ENCODE assay signal across 25 cellular contexts in genomic region chr1:23546897-23547596, GRCh38. TPM values are rescaled to one million over a fixed set of nuclear protein-coding genes. Genes with fewer than 3 reads are reported as not detected.
DNase-seq lines count a peak whose midpoint lies in the region; ATAC-seq, FAIRE-seq and TF ChIP-seq lines count a peak whose summit lies in the region.
"Had no signal": no experiment of that assay in that cellular context is flagged by ENCODE, and none has a peak within 500 bp of the region (broad histone marks: within the 10 kb centered on the region; RNA-seq: fewer than 3 reads in every experiment).

No MANE protein-coding gene starts in this region.

- 55% methylated on average over 8 of the region's 8 CpGs for WGBS in K562 (ENCODE audit: insufficient coverage, low coverage, missing lambda C conversion rate)
- WGBS in transverse colon (ENCODE audit: low coverage in 1 of 2), 2 donors, result 35 to 48% methylated on average over 7 to 8 of the region's 8 CpGs

- no peak overlapping the region for H3K4me2 ChIP-seq in K562 (ENCODE audit: insufficient read depth, low read length)

- no peaks in the 10 kb centered on the region for H4K20me1 ChIP-seq in K562 (replicated peaks; ENCODE audit: control insufficient read depth, insufficient read depth, low read length)

- H3K9me1 ChIP-seq in K562 (ENCODE audit: control insufficient read depth, insufficient read depth, low read length), result no peaks in the 10 kb centered on the region

- no peak for TF ChIP-seq POLR2A in K562 (conservative IDR thresholded peaks at IDR 0.05)
- peak; percentile 36 for TF ChIP-seq POLR2A in transverse colon (IDR thresholded peaks at IDR 0.05)

- TF ChIP-seq EP300 in K562 (IDR thresholded peaks at IDR 0.05; ENCODE audit: low read length) (no peak), transverse colon (IDR thresholded peaks at IDR 0.05; ENCODE audit: low read depth) (no peak)

- H3K9me3 ChIP-seq in HEK293 (ENCODE audit: control insufficient read depth, insufficient read depth, low read depth, low read length) (no peaks in the 10 kb centered on the region), K562 (replicated peaks; ENCODE audit: control insufficient read depth, insufficient read depth, low read depth, low read length) (no peaks in the 10 kb centered on the region), mucosa of rectum (ENCODE audit: control insufficient read depth in 2 of 2, low read length in 2 of 2) (no peaks in the 10 kb centered on the region), transverse colon (no peaks in the 10 kb centered on the region)
- H3K9me3 ChIP-seq: ovary, right atrium auricular region had no signal

- no peak for TF ChIP-seq CTCF in HEK293 (tag by site-specific recombination; IDR thresholded peaks at IDR 0.05)
- TF ChIP-seq CTCF in K562 (IDR thresholded peaks at IDR 0.05 in 2 of 3, conservative IDR thresholded peaks at IDR 0.05 in 1 of 3; ENCODE audit: insufficient read depth in 2 of 3, low read depth in 1 of 3, low read length in 3 of 3), result no peak
- no peak for TF ChIP-seq CTCF in transverse colon (IDR thresholded peaks at IDR 0.05)

- no peak overlapping the region for H3K27ac ChIP-seq in HEK293 (ENCODE audit: extremely low read depth, low read depth, low read length)
- H3K27ac ChIP-seq in K562 (ENCODE audit: extremely low read depth, low read depth, low read length), result no peak overlapping the region
- peak overlapping the region; percentile 75 to 91 for H3K27ac ChIP-seq in mucosa of rectum (ENCODE audit: low read depth in 2 of 2, low read length in 2 of 2)
- peak overlapping the region; percentile 72 to 80 (median 78) for H3K27ac ChIP-seq in transverse colon
- H3K27ac ChIP-seq: GM23248, ovary had no signal

- intact Hi-C loops in K562 (cut with micrococcal nuclease), result no loop called here
- intact Hi-C loops in transverse colon (cut with DNase I; ENCODE audit: low total_unique reads), result no loop called here

- H3K4me3 ChIP-seq in HEK293 (ENCODE audit: low read depth, low read length), result no peak overlapping the region
- H3K4me3 ChIP-seq in K562, result no peak overlapping the region
- H3K4me3 ChIP-seq in mucosa of rectum (ENCODE audit: low read length in 2 of 2), result peak overlapping the region; percentile 9 to 45
- H3K4me3 ChIP-seq in transverse colon, result no peak overlapping the region
- H3K4me3 ChIP-seq: GM23248, ovary, right atrium auricular region had no signal

- ATAC-seq in K562, result no peak
- ATAC-seq in HG02973 (IDR thresholded peaks at IDR 0.05; ENCODE audit: unreplicated experiment), result no peak
- ATAC-seq: activated T-helper 17 cell treated with anti-CD3 and anti-CD28 coated beads, Interleukin-2, amount 50 U/mL, for 72 hours; naive thymus-derived CD8-positive, alpha-beta T cell; Right ventricle myocardium inferior; WTC11 had no signal

- no peak for DNase-seq in K562 (ENCODE audit: extremely low read depth in 1 of 4, low spot score in 3 of 4)
- no peak for DNase-seq in transverse colon
- DNase-seq in NCI-H345 (lab: John Stamatoyannopoulos, UW), result no peak
- no peak for DNase-seq in HT-29 (ENCODE audit: low spot score)
- DNase-seq: CD8-positive, alpha-beta memory T cell; central memory CD4-positive, alpha-beta T cell; DMS153; GDM1; GM23248; head of caudate nucleus; NCI-H2029; NCI-H82; ovary; stimulated activated CD4-positive, alpha-beta T cell treated with anti-CD3 and anti-CD28 coated beads, Interleukin-12 subunit alpha, Interleukin-12 subunit beta, amount 100 ng/mL, for 4 hours; stimulated activated CD4-positive, alpha-beta T cell treated with anti-CD3 and anti-CD28 coated beads, Interleukin-4, amount 100 ng/mL, for 4 hours; stimulated activated naive CD4-positive, alpha-beta T cell had no signal

- H3K79me2 ChIP-seq in K562 (ENCODE audit: control insufficient read depth, insufficient read depth, low read length), result no peaks in the 10 kb centered on the region

- no peaks in the 10 kb centered on the region for H3K36me3 ChIP-seq in HEK293 (ENCODE audit: control insufficient read depth in 2 of 2, insufficient read depth in 1 of 2, low read length in 2 of 2)
- no peaks in the 10 kb centered on the region for H3K36me3 ChIP-seq in K562 (ENCODE audit: control insufficient read depth, insufficient read depth, low read length)
- no peaks in the 10 kb centered on the region for H3K36me3 ChIP-seq in mucosa of rectum (ENCODE audit: control insufficient read depth in 2 of 2, insufficient read depth in 2 of 2, low read length in 2 of 2)
- no peaks in the 10 kb centered on the region for H3K36me3 ChIP-seq in transverse colon
- H3K36me3 ChIP-seq: ovary, right atrium auricular region had no signal

- H2AFZ ChIP-seq in K562 (ENCODE audit: low read depth, low read length), result peak overlapping the region; percentile 10; the same call in 1 of the 2 replicates
- H2AFZ ChIP-seq: GM23248 had no signal

- CTCF ChIA-PET in HEK293 (lab: Yijun Ruan, JAX), result interaction anchor here (1.3 to 18.2 kb wide), 7 partner anchors 20 to 575 kb away, joined by 3 to 506 read pairs (median 29); no protein-coding TSS in a partner anchor
- CTCF ChIA-PET in K562 (lab: Yijun Ruan, JAX; ENCODE audit: low intra/inter-chr PET ratio), result interaction anchor here (5.4 kb wide), 1 partner anchor 90 kb away, joined by 147 read pairs; no protein-coding TSS in a partner anchor

- in situ Hi-C loops in K562 (cut with MboI) (loop anchor here (5.0 kb wide), 1 partner anchor 90 kb away; no protein-coding TSS in a partner anchor), transverse colon (cut with MboI; ENCODE audit: low pct_ligation_motif_present in 1 of 4, low pct_unique_long_range_greater_than_20kb in 1 of 4, low sequenced_read_pairs in 3 of 4) (loop anchor here in 2 of 4 donors (5.0 kb wide), 1 partner anchor 90 kb away; no protein-coding TSS in a partner anchor)

- H3K4me1 ChIP-seq in HEK293 (ENCODE audit: control insufficient read depth, insufficient read depth, low read length) (no peaks in the 10 kb centered on the region), K562 (replicated peaks in 1 of 2; ENCODE audit: control insufficient read depth in 2 of 2, insufficient read depth in 2 of 2, low read length in 2 of 2) (peaks cover 4 to 18% of the 10 kb centered on the region in 2 experiments), mucosa of rectum (ENCODE audit: control insufficient read depth in 2 of 2, insufficient read depth in 2 of 2, low read length in 2 of 2) (peaks cover 27 to 32% of the 10 kb centered on the region in 2 donors), transverse colon (peaks cover 0 to 44% (median 34%) of the 10 kb centered on the region in 4 donors)

- no TSS peak for BruUV-seq in K562 (replicated peaks; lab: Mats Ljungman, UMichigan)

- POLR2A ChIA-PET in HEK293 (lab: Yijun Ruan, JAX) (interaction anchor here (0.7 to 2.3 kb wide), 4 partner anchors 8 to 145 kb away, joined by 3 to 11 read pairs (median 4); partner anchors contain the start of genes ASAP3, ID3 and RPL11), K562 (lab: Yijun Ruan, JAX) (interaction anchor here (0.6 to 2.3 kb wide), 3 partner anchors 11 to 90 kb away, joined by 3 to 11 read pairs (median 3); no protein-coding TSS in a partner anchor)

- H3K9ac ChIP-seq in K562 (ENCODE audit: insufficient read depth in 1 of 2, low read depth in 2 of 2, low read length in 2 of 2) (no peak overlapping the region), mucosa of rectum (ENCODE audit: low read depth in 1 of 2, low read length in 2 of 2) (peak overlapping the region; percentile 66 to 70)
- H3K9ac ChIP-seq: GM23248 had no signal

- TF ChIP-seq RAD21 in K562 (CRISPR knock-in tag; conservative IDR thresholded peaks at IDR 0.05 in 1 of 2, IDR thresholded peaks at IDR 0.05 in 1 of 2), result no peak

- no peaks in the 10 kb centered on the region for H3K27me3 ChIP-seq in K562 (ENCODE audit: control insufficient read depth in 2 of 2, insufficient read depth in 2 of 2, low read length in 2 of 2)
- H3K27me3 ChIP-seq in mucosa of rectum (ENCODE audit: control insufficient read depth in 2 of 2, insufficient read depth in 2 of 2, low read length in 2 of 2), result no peaks in the 10 kb centered on the region
- no peaks in the 10 kb centered on the region for H3K27me3 ChIP-seq in transverse colon
- H3K27me3 ChIP-seq: ovary, right atrium auricular region had no signal

- FAIRE-seq in K562 (lab: Jason Lieb, UNC), result no peak
- FAIRE-seq: GM18507 had no signal

RNA-seq across cellular contexts. Expression of gene ID3, which starts 12.3 kb away (rescaled TPM):
- total RNA-seq in K562 (2011; cell fraction: chromatin; rRNA removed; ENCODE audit: low replicate concordance), result 41.1 and 121 TPM in 2 replicates
- 126 and 137 TPM in 2 replicates for total RNA-seq in K562 (2011; cell fraction: nucleolus; rRNA removed)
- 87.5 and 98.1 TPM in 2 replicates for total RNA-seq in K562 (2011; cell fraction: nucleoplasm; rRNA removed)
- 50.9 and 59.4 TPM in 2 replicates for total RNA-seq in K562 (2014; rRNA removed)
- 12.6 and 17.2 TPM in 2 replicates for total RNA-seq in K562 (2014; rRNA removed; fragmentation: Illumina TruSeq; extraction: Trizol)
- total RNA-seq in K562 (2015; rRNA removed; fragmentation: Illumina TruSeq; extraction: Trizol), result 17.7 and 20.4 TPM in 2 replicates
- 42.2 and 44.8 TPM in 2 replicates for total RNA-seq in K562 (2021)
- 28.6 and 59.8 TPM in 2 replicates for polyA plus RNA-seq in K562 (2011; rRNA removed)
- polyA plus RNA-seq in K562 (2011; cell fraction: cytosol; rRNA removed), result 78.3 and 218 TPM in 2 replicates
- 52.1 and 90.3 TPM in 2 replicates for polyA plus RNA-seq in K562 (2011; cell fraction: nucleus; rRNA removed)
- 63.0 and 66.6 TPM in 2 replicates for polyA plus RNA-seq in K562 (2012)
- polyA plus RNA-seq in K562 (2014; fragmentation: Illumina TruSeq; extraction: Trizol), result 23.5 and 30.8 TPM in 2 replicates
- 10 to 100 TPM in 1 of 2 experiments, 1 to 10 TPM in 1; 6.8 to 13.2 TPM for polyA plus RNA-seq in K562 (2014; fragmentation: Nextera tagmentation; extraction: Ambion mirVana)
- 44.4 and 54.2 TPM in 2 replicates for polyA plus RNA-seq in K562 (2014; rRNA removed)
- polyA minus RNA-seq in K562 (2011; rRNA and poly(A)+ RNA removed), result 9.7 and 17.8 TPM in 2 replicates
- 23.9 and 44.6 TPM in 2 replicates for polyA minus RNA-seq in K562 (2011; cell fraction: cytosol; rRNA and poly(A)+ RNA removed)
- 65.3 and 68.1 TPM in 2 replicates for polyA minus RNA-seq in K562 (2011; cell fraction: nucleus; rRNA and poly(A)+ RNA removed)
- total RNA-seq in transverse colon, result 100 to 1,000 TPM; 174 to 363 (median 253) TPM
- 1.3 and 3.4 TPM in 2 replicates for total RNA-seq in HT-29 (2014; rRNA removed; shearing (Covaris generic))

RNA-seq across cellular contexts. Expression of gene E2F2, which starts 16.0 kb away (rescaled TPM):
- total RNA-seq in K562 (2011; cell fraction: chromatin; rRNA removed; ENCODE audit: low replicate concordance), result 29.6 and 39.0 TPM in 2 replicates
- total RNA-seq in K562 (2011; cell fraction: nucleolus; rRNA removed), result 13.2 and 15.8 TPM in 2 replicates
- 21.7 and 23.2 TPM in 2 replicates for total RNA-seq in K562 (2011; cell fraction: nucleoplasm; rRNA removed)
- total RNA-seq in K562 (2014; rRNA removed), result 14.9 and 19.9 TPM in 2 replicates
- total RNA-seq in K562 (2014; rRNA removed; fragmentation: Illumina TruSeq; extraction: Trizol), result 11.0 and 11.4 TPM in 2 replicates
- total RNA-seq in K562 (2015; rRNA removed; fragmentation: Illumina TruSeq; extraction: Trizol), result 11.7 and 12.0 TPM in 2 replicates
- total RNA-seq in K562 (2021), result 22.5 and 25.3 TPM in 2 replicates
- 3.1 and 4.2 TPM in 2 replicates for polyA plus RNA-seq in K562 (2011; rRNA removed)
- polyA plus RNA-seq in K562 (2011; cell fraction: cytosol; rRNA removed), result 3.0 and 3.9 TPM in 2 replicates
- 8.1 and 9.2 TPM in 2 replicates for polyA plus RNA-seq in K562 (2011; cell fraction: nucleus; rRNA removed)
- 9.2 and 10.2 TPM in 2 replicates for polyA plus RNA-seq in K562 (2012)
- polyA plus RNA-seq in K562 (2014; fragmentation: Illumina TruSeq; extraction: Trizol), result 14.3 and 16.1 TPM in 2 replicates
- polyA plus RNA-seq in K562 (2014; fragmentation: Nextera tagmentation; extraction: Ambion mirVana), result 1 to 10 TPM; 3.8 to 4.0 TPM
- 10.1 and 10.3 TPM in 2 replicates for polyA plus RNA-seq in K562 (2014; rRNA removed)
- polyA minus RNA-seq in K562 (2011; rRNA and poly(A)+ RNA removed), result 3.5 and 4.7 TPM in 2 replicates
- 5.8 and 6.5 TPM in 2 replicates for polyA minus RNA-seq in K562 (2011; cell fraction: cytosol; rRNA and poly(A)+ RNA removed)
- polyA minus RNA-seq in K562 (2011; cell fraction: nucleus; rRNA and poly(A)+ RNA removed), result 5.1 and 8.9 TPM in 2 replicates
- total RNA-seq in transverse colon, result 10 to 100 TPM in 2 of 4 donors, 1 to 10 TPM in 2; 6.7 to 11.6 (median 8.9) TPM
- 4.7 TPM in 2 replicates for total RNA-seq in HT-29 (2014; rRNA removed; shearing (Covaris generic))

Comparison
In these comparisons a context has a peak if more than half of its experiments do, and no peak if none do; other contexts are left out.
1. H3K27ac ChIP-seq: peak in mucosa of rectum (2 of 2) and transverse colon (4 of 4); none in HEK293 (single experiment) and K562 (single experiment).
2. H3K4me3 ChIP-seq: peak in mucosa of rectum (2 of 2); none in HEK293 (single experiment), K562 (single experiment) and transverse colon (0 of 4).
3. H3K9ac ChIP-seq: peak in mucosa of rectum (2 of 2); none in K562 (0 of 2).